Comparison of ENCODE assay signal across 26 cellular contexts in genomic region chr6:20604159-20604558, GRCh38.
"Had no signal": no experiment of that assay in that cellular context is flagged by ENCODE, and none has a peak within 500 bp of the region (broad histone marks: within the 10 kb centered on the region; RNA-seq: fewer than 3 reads in every experiment).

No MANE protein-coding gene starts in this region.

- DNase-seq: activated B cell treated with CpG ODN at 0.5 μM for 24 hours; activated CD4-positive, alpha-beta memory T cell treated with anti-CD3 and anti-CD28 coated beads, Interleukin-2, amount 10 ng/mL, durations not matched to agents 7 days and 5 days; activated CD4-positive, alpha-beta T cell treated with anti-CD3 and anti-CD28 coated beads for 4 hours; activated CD4-positive, CD25-positive, alpha-beta regulatory T cell treated with anti-CD3 and anti-CD28 coated beads, Interleukin-2, amount 50 U/mL, for 72 hours; activated CD8-positive, alpha-beta memory T cell treated with anti-CD3 and anti-CD28 coated beads for 24 hours; activated CD8-positive, alpha-beta memory T cell treated with anti-CD3 and anti-CD28 coated beads, Interleukin-2, amount 10 ng/mL, durations not matched to agents 7 days and 5 days; activated CD8-positive, alpha-beta memory T cell treated with anti-CD3 and anti-CD28 coated beads, Interleukin-2, amount 50 U/mL, for 48 hours; activated effector memory CD4-positive, alpha-beta T cell treated with Interleukin-2 at 50 U/mL for 16 hours; activated naive CD4-positive, alpha-beta T cell treated with anti-CD3 and anti-CD28 coated beads, Interleukin-2, amount 10 ng/mL, durations not matched to agents 7 days and 5 days; activated naive CD8-positive, alpha-beta T cell treated with anti-CD3 and anti-CD28 coated beads, Interleukin-2, amount 50 U/mL, for 24 hours; activated T-cell treated with anti-CD3 and anti-CD28 coated beads, Interleukin-2, amount 50 U/mL, for 48 hours; anterior cingulate cortex; caudate nucleus; NCI-H1092; NCI-H1436 treated with DMSO at 0.1 percent for 48 hours; NCI-H187 treated with DMSO at 0.1 percent for 48 hours; NCI-H2081 treated with DMSO at 0.1 percent for 48 hours; NCI-H226; NCI-H510A; NCI-H526; NCI-H748 treated with DMSO at 0.1 percent for 48 hours; NK-92 treated with Interleukin-12 subunit alpha and Interleukin-12 subunit beta, amount 100 ng/mL, for 24 hours; Right ventricle myocardium superior; SW 1271; T-helper 1 cell; T-helper 2 cell had no signal

- ATAC-seq: activated CD8-positive, alpha-beta memory T cell treated with anti-CD3 and anti-CD28 coated beads, Interleukin-2, amount 10 ng/mL, durations not matched to agents 7 days and 5 days; activated naive CD8-positive, alpha-beta T cell treated with anti-CD3 and anti-CD28 coated beads, Interleukin-2, amount 50 U/mL, for 24 hours had no signal
